26 cellular contexts compared by ENCODE assay signal in the genomic region with DNA sequence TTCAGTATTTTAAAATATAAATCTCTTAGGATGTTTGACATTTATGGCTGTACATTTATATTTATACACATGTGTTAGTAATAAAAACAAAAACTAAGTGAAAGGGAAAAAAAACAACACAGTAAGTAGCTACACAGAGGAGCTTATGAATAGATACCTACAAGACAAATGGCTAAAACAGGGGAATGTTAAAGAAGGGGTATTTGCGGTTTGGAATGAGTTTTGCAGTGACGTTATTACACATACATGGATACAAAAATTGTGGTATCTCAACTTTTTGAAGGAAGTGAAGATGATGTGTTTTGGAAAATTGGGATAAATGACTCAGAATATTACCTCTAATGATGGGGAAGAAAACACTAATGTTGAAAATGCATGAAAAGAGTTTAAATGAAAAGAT.
A peak's percentile ranks its signal among the peaks of the same experiment; 100 is the strongest.
DNase-seq lines count a peak whose midpoint lies in the region; FAIRE-seq and TF ChIP-seq lines count a peak whose summit lies in the region.
"Had no signal": no experiment of that assay in that cellular context is flagged by ENCODE, and none has a peak within 500 bp of the region (broad histone marks: within the 10 kb centered on the region; RNA-seq: fewer than 3 reads in every experiment).

No MANE protein-coding gene starts in this region.

- H3F3A ChIP-seq in neural progenitor cell (ENCODE audit: low read depth) = no peaks in the 10 kb centered on the region

- H3K27ac Mint-ChIP-seq in astrocyte (ENCODE audit: unreplicated experiment) (no peak overlapping the region), neural progenitor cell (no peak overlapping the region), nephron progenitor cell (no peak overlapping the region)
- H3K27ac Mint-ChIP-seq: B cell; CD8-positive, alpha-beta memory T cell had no signal

- no peak overlapping the region for H3K27ac ChIP-seq in astrocyte (ENCODE audit: low read depth, low read length)
- no peak overlapping the region for H3K27ac ChIP-seq in neural progenitor cell
- H3K27ac ChIP-seq in small intestine (ENCODE audit: low read depth in 1 of 2, low read length in 1 of 2) = no peak overlapping the region
- H3K27ac ChIP-seq: C4-2B, GM23248, HL-60, RWPE1 had no signal

- H3K4me3 ChIP-seq in AG10803 (ENCODE audit: low read length) (no peak overlapping the region), astrocyte (ENCODE audit: insufficient read depth, low read depth, low read length) (no peak overlapping the region), neural progenitor cell (no peak overlapping the region), small intestine (ENCODE audit: low read depth in 1 of 2, low read length in 2 of 2) (no peak overlapping the region)
- H3K4me3 ChIP-seq: GM12878, GM23248 had no signal

- no peaks in the 10 kb centered on the region for H3K79me2 ChIP-seq in astrocyte (ENCODE audit: insufficient read depth, low read length)
- no peaks in the 10 kb centered on the region for H3K79me2 ChIP-seq in neural progenitor cell (ENCODE audit: low read depth)

- H3K27me3 ChIP-seq in astrocyte (ENCODE audit: insufficient read depth, low read length) (peaks cover 2% of the 10 kb centered on the region), neural progenitor cell (no peaks in the 10 kb centered on the region), small intestine (ENCODE audit: control insufficient read depth in 2 of 2, insufficient read depth in 2 of 2, low read length in 2 of 2) (no peaks in the 10 kb centered on the region)

- peaks cover 3% of the 10 kb centered on the region for H3K4me1 Mint-ChIP-seq in astrocyte (ENCODE audit: low read depth, unreplicated experiment)
- peaks cover 36% of the 10 kb centered on the region for H3K4me1 Mint-ChIP-seq in neural progenitor cell
- H3K4me1 Mint-ChIP-seq in nephron progenitor cell = peaks cover 40% of the 10 kb centered on the region
- H3K4me1 Mint-ChIP-seq: B cell had no signal

- FAIRE-seq in astrocyte (lab: Jason Lieb, UNC) = no peak
- no peak for FAIRE-seq in small intestine (lab: Jason Lieb, UNC)
- FAIRE-seq: GM12878 had no signal

- peak; percentile 62 for DNase-seq in AG10803 (ENCODE audit: low read depth)
- DNase-seq in GM04503 (ENCODE audit: low read depth) = peak; percentile 20
- peak; percentile 42 for DNase-seq in astrocyte (ENCODE audit: low read depth)
- no peak for DNase-seq in neural progenitor cell (ENCODE audit: low spot score)
- DNase-seq in small intestine = no peak
- DNase-seq in Ammon's horn (ENCODE audit: low spot score) = no peak
- DNase-seq in nephron progenitor cell = no peak
- no peak for DNase-seq in NCI-H446 (lab: John Stamatoyannopoulos, UW)
- DNase-seq: 8988T; Calu3; CD8-positive, alpha-beta memory T cell; DND-41; GM23248; H7; NCI-H1092; NCI-H1417 treated with DMSO at 0.1 percent for 48 hours; NCI-H1694 treated with DMSO at 0.1 percent for 48 hours; NCI-H2081; NCI-H2227 treated with DMSO at 0.1 percent for 48 hours; NCI-H510A; SHP77 had no signal

- H3K4me1 ChIP-seq in astrocyte (ENCODE audit: insufficient read depth, low read length) (no peaks in the 10 kb centered on the region), neural progenitor cell (peaks cover 67% of the 10 kb centered on the region), small intestine (ENCODE audit: control insufficient read depth in 2 of 2, insufficient read depth in 1 of 2, low read depth in 1 of 2, low read length in 1 of 2) (peaks cover 0 to 2% of the 10 kb centered on the region in 2 donors)

- H3K9ac ChIP-seq in astrocyte (ENCODE audit: low read length) = no peak overlapping the region
- no peak overlapping the region for H3K9ac ChIP-seq in neural progenitor cell
- H3K9ac ChIP-seq: GM23248 had no signal

- H3K4me3 Mint-ChIP-seq in astrocyte (ENCODE audit: unreplicated experiment) (no peak overlapping the region), neural progenitor cell (no peak overlapping the region), nephron progenitor cell (no peak overlapping the region)
- H3K4me3 Mint-ChIP-seq: B cell; CD8-positive, alpha-beta memory T cell had no signal

- WGBS in small intestine, 3 donors = 80 to 97% (median 88%) methylated on average over 2 of the region's 2 CpGs

- H3K9me3 Mint-ChIP-seq in astrocyte (ENCODE audit: unreplicated experiment) (no peaks in the 10 kb centered on the region), neural progenitor cell (no peaks in the 10 kb centered on the region), nephron progenitor cell (no peaks in the 10 kb centered on the region)

- H2AFZ ChIP-seq in astrocyte (ENCODE audit: low read depth, low read length) (no peak overlapping the region), neural progenitor cell (replicated peaks) (no peak overlapping the region)
- H2AFZ ChIP-seq: GM23248 had no signal

- H3K4me2 ChIP-seq in astrocyte (ENCODE audit: low read length) = no peak overlapping the region
- peak overlapping the region; percentile 40 for H3K4me2 ChIP-seq in neural progenitor cell

- H3K9me3 ChIP-seq in astrocyte (ENCODE audit: insufficient read depth, low read depth, low read length) (no peaks in the 10 kb centered on the region), neural progenitor cell (ENCODE audit: low read depth) (no peaks in the 10 kb centered on the region), small intestine (ENCODE audit: control insufficient read depth, low read depth) (no peaks in the 10 kb centered on the region)

- TF ChIP-seq CTCF in AG10803 (conservative IDR thresholded peaks at IDR 0.05; ENCODE audit: low read length) = no peak
- no peak for TF ChIP-seq CTCF in astrocyte (IDR thresholded peaks at IDR 0.05; ENCODE audit: insufficient read depth, low read depth, low read length)
- TF ChIP-seq CTCF in neural progenitor cell (IDR thresholded peaks at IDR 0.05) = no peak
- TF ChIP-seq CTCF in nephron progenitor cell (IDR thresholded peaks at IDR 0.05) = no peak

- H3K27me3 Mint-ChIP-seq in astrocyte (ENCODE audit: low read depth, unreplicated experiment) (peaks cover 16% of the 10 kb centered on the region), neural progenitor cell (ENCODE audit: insufficient read depth, low read depth) (peaks cover 3% of the 10 kb centered on the region), nephron progenitor cell (ENCODE audit: low read depth, poor library complexity) (peaks cover 43% of the 10 kb centered on the region)

- H3K36me3 Mint-ChIP-seq in astrocyte (ENCODE audit: low read depth, unreplicated experiment) = peaks cover 2% of the 10 kb centered on the region
- no peaks in the 10 kb centered on the region for H3K36me3 Mint-ChIP-seq in neural progenitor cell
- H3K36me3 Mint-ChIP-seq in nephron progenitor cell (ENCODE audit: low read depth) = no peaks in the 10 kb centered on the region
- H3K36me3 Mint-ChIP-seq: CD8-positive, alpha-beta memory T cell had no signal

- H3K36me3 ChIP-seq in astrocyte (ENCODE audit: insufficient read depth, low read length) = no peaks in the 10 kb centered on the region
- no peaks in the 10 kb centered on the region for H3K36me3 ChIP-seq in neural progenitor cell
- no peaks in the 10 kb centered on the region for H3K36me3 ChIP-seq in small intestine (ENCODE audit: control insufficient read depth in 2 of 2, insufficient read depth in 2 of 2, low read length in 2 of 2)

- H4K20me1 ChIP-seq in astrocyte (ENCODE audit: insufficient read depth, low read length) (no peaks in the 10 kb centered on the region), neural progenitor cell (ENCODE audit: low read depth) (no peaks in the 10 kb centered on the region)

Comparison
In these comparisons a context has a peak if more than half of its experiments do, and no peak if none do; other contexts are left out.
1. DNase-seq: peak in AG10803 (single experiment), GM04503 (single experiment) and astrocyte (single experiment); none in neural progenitor cell (single experiment), small intestine (single experiment), Ammon's horn (single experiment), nephron progenitor cell (single experiment) and NCI-H446 (0 of 2).